Comparison of ENCODE assay signal across 1 cellular context in genomic region chr17:51165680-51166197, GRCh38.
TF ChIP-seq lines count a peak whose summit lies in the region.

No MANE protein-coding gene starts in this region.

TF ChIP-seq in K562, 482 proteins besides CTCF, POLR2A, EP300 and RAD21 (continued from another document and continues in another):
- TF ChIP-seq IRF1 (CRISPR knock-in tag; IDR thresholded peaks at IDR 0.05; ENCODE audit: borderline replicate concordance) (no peak), GTF3C2 (IDR thresholded peaks at IDR 0.05; ENCODE audit: borderline replicate concordance, extremely low read depth, insufficient read length) (no peak), ZNF431 (CRISPR knock-in tag; IDR thresholded peaks at IDR 0.05) (no peak), ZC3H11A (IDR thresholded peaks at IDR 0.05; ENCODE audit: low read depth, low read length) (no peak), PHF21A (IDR thresholded peaks at IDR 0.05; ENCODE audit: borderline replicate concordance, low read depth) (no peak), FOXJ3 (CRISPR knock-in tag; IDR thresholded peaks at IDR 0.05) (no peak), EP400 (IDR thresholded peaks at IDR 0.05) (no peak; the same call in none of the 2 replicates), PPARD (CRISPR knock-in tag; IDR thresholded peaks at IDR 0.05) (no peak), HOMEZ (CRISPR knock-in tag; IDR thresholded peaks at IDR 0.05) (no peak), NUFIP1 (IDR thresholded peaks at IDR 0.05; ENCODE audit: partially characterized antibody) (no peak), CCNT2 (IDR thresholded peaks at IDR 0.05; ENCODE audit: borderline replicate concordance, extremely low read depth, insufficient read length, low read depth, low read length) (no peak), ZNF668 (CRISPR knock-in tag; IDR thresholded peaks at IDR 0.05) (no peak), ASH1L (IDR thresholded peaks at IDR 0.05; ENCODE audit: borderline replicate concordance, low read depth, partially characterized antibody) (peak; percentile 32), EZH2 (IDR thresholded peaks at IDR 0.05; ENCODE audit: borderline replicate concordance, low read depth, low read length) (no peak), ZBTB8A (IDR thresholded peaks at IDR 0.05; ENCODE audit: partially characterized antibody) (no peak), MXI1 (IDR thresholded peaks at IDR 0.05; ENCODE audit: low read depth, low read length) (no peak), ZBTB5 (IDR thresholded peaks at IDR 0.05) (no peak), ZNF592 (IDR thresholded peaks at IDR 0.05) (no peak), RCOR1 (IDR thresholded peaks at IDR 0.05; ENCODE audit: borderline replicate concordance in 1 of 2, low read depth in 2 of 2, low read length in 2 of 2) (peak in 1 of 2 experiments; percentile 39; a peak in 1 of 4 replicates), SMAD2 (IDR thresholded peaks at IDR 0.05; ENCODE audit: low read depth, low read length) (no peak), RBM34 (IDR thresholded peaks at IDR 0.05; ENCODE audit: borderline replicate concordance, insufficient read depth, low read length) (no peak), ARID3B (CRISPR knock-in tag; IDR thresholded peaks at IDR 0.05; ENCODE audit: borderline replicate concordance) (no peak), ZNF518B (CRISPR knock-in tag; IDR thresholded peaks at IDR 0.05) (no peak), NCOR1 (IDR thresholded peaks at IDR 0.05) (peak; percentile 37), ZNF318 (IDR thresholded peaks at IDR 0.05; ENCODE audit: borderline replicate concordance in 1 of 2, low read depth in 1 of 2) (no peak), SNIP1 (IDR thresholded peaks at IDR 0.05; ENCODE audit: low read depth) (no peak), ZFP36 (IDR thresholded peaks at IDR 0.05; ENCODE audit: low read depth, low read length, partially characterized antibody) (no peak), ZNF76 (CRISPR knock-in tag; IDR thresholded peaks at IDR 0.05; ENCODE audit: borderline replicate concordance) (no peak), SAFB2 (IDR thresholded peaks at IDR 0.05; ENCODE audit: borderline replicate concordance, low read depth, low read length, severe bottlenecking) (no peak)
